In the genomic region with DNA sequence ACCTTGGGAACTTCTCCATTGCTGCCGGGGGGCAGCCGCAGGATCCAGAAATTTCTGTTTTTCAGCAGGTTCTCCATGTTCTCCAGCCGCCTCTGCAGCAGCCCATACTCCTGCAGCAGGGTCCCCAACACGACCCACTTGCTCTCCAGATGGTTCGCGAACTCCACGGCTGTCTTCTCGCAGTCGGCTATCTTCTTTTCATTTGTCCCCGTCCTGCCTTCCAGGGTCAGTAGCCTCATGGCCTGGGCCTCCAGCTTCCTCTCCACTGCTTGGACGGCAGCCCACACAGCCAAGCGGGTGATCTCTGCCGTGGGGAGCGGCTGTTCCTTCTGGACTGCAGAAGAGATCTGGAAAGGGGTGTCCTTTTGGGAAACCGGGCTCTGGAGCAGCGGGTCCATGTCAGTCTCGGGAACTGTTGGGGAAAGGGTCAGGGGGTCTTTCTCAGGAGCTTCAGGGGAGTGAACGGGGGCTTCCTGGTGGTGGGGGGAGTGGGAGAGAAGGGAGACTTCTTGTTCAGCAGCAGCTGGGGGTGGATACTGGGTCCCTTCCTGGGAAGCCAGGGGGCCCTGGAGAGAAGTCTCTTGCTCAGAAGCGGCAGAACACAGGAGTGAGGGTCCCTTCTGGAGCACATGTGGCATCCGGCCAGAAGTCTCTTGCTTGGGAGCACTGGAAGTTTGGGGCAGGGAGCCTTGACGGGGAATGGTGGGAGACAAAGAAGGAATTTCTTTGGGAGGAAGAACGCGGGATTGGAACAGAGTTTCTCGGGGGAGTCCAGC, we compare ENCODE assay signal across 20 cellular contexts. TPM values are rescaled to one million over a fixed set of nuclear protein-coding genes. Genes with fewer than 3 reads are reported as not detected.
A peak's percentile ranks its signal among the peaks of the same experiment; 100 is the strongest.
DNase-seq lines count a peak whose midpoint lies in the region; ATAC-seq and TF ChIP-seq lines count a peak whose summit lies in the region.
"Had no signal": no experiment of that assay in that cellular context is flagged by ENCODE, and none has a peak within 500 bp of the region (broad histone marks: within the 10 kb centered on the region; RNA-seq: fewer than 3 reads in every experiment).

No MANE protein-coding gene starts in this region.

- H3K4me1 ChIP-seq in naive thymus-derived CD4-positive, alpha-beta T cell (ENCODE audit: control insufficient read depth in 2 of 2, insufficient read depth in 2 of 2, low read length in 2 of 2) = peaks cover 4 to 12% of the 10 kb centered on the region in 2 donors

- H3K9me3 ChIP-seq in CD4-positive, alpha-beta T cell (ENCODE audit: control insufficient read depth, low read length) = no peaks in the 10 kb centered on the region
- H3K9me3 ChIP-seq in naive thymus-derived CD4-positive, alpha-beta T cell (ENCODE audit: control insufficient read depth in 2 of 3, low read length in 3 of 3) = no peaks in the 10 kb centered on the region
- H3K9me3 ChIP-seq: MG63 had no signal

- DNase-seq in activated CD8-positive, alpha-beta T cell treated with anti-CD3 and anti-CD28 coated beads, Interleukin-2, amount 10 ng/mL, durations not matched to agents 7 days and 5 days = peak; percentile 16
- DNase-seq in activated CD8-positive, alpha-beta T cell treated with anti-CD3 and anti-CD28 coated beads for 36 hours = no peak
- DNase-seq in CD4-positive, alpha-beta T cell = no peak
- DNase-seq in chondrocyte (ENCODE audit: low spot score) = peak; percentile 58
- DNase-seq in naive thymus-derived CD4-positive, alpha-beta T cell = no peak
- DNase-seq: DMS153, DND-41, GM23248, H7, KG1, MG63, NCI-H1105 treated with DMSO at 0.1 percent for 48 hours, NCI-H146, NCI-H1930, NCI-H2107, NCI-H524 treated with DMSO at 0.1 percent for 48 hours, NCI-H774 had no signal

- H3K4me3 Mint-ChIP-seq in activated CD8-positive, alpha-beta T cell treated with anti-CD3 and anti-CD28 coated beads, Interleukin-2, amount 10 ng/mL, durations not matched to agents 7 days and 5 days = no peak overlapping the region
- no peak overlapping the region for H3K4me3 Mint-ChIP-seq in activated CD8-positive, alpha-beta T cell treated with anti-CD3 and anti-CD28 coated beads for 36 hours
- peak overlapping the region; percentile 35 for H3K4me3 Mint-ChIP-seq in CD4-positive, alpha-beta T cell
- H3K4me3 Mint-ChIP-seq in chondrocyte (ENCODE audit: unreplicated experiment) (no peak overlapping the region), nephron (peak overlapping the region in 2 of 3 experiments; percentile 38 to 52)
- peak overlapping the region in 1 of 10 donors; percentile 41 for H3K4me3 Mint-ChIP-seq in naive thymus-derived CD4-positive, alpha-beta T cell

- H3K9me3 Mint-ChIP-seq in activated CD8-positive, alpha-beta T cell treated with anti-CD3 and anti-CD28 coated beads, Interleukin-2, amount 10 ng/mL, durations not matched to agents 7 days and 5 days (ENCODE audit: insufficient read depth) = no peaks in the 10 kb centered on the region
- no peaks in the 10 kb centered on the region for H3K9me3 Mint-ChIP-seq in activated CD8-positive, alpha-beta T cell treated with anti-CD3 and anti-CD28 coated beads for 36 hours
- no peaks in the 10 kb centered on the region for H3K9me3 Mint-ChIP-seq in CD4-positive, alpha-beta T cell
- H3K9me3 Mint-ChIP-seq in chondrocyte (ENCODE audit: low read depth) (no peaks in the 10 kb centered on the region), nephron (no peaks in the 10 kb centered on the region)
- no peaks in the 10 kb centered on the region for H3K9me3 Mint-ChIP-seq in naive thymus-derived CD4-positive, alpha-beta T cell

- POLR2A ChIA-PET in activated CD8-positive, alpha-beta T cell treated with anti-CD3 and anti-CD28 coated beads, Interleukin-2, amount 10 ng/mL, durations not matched to agents 7 days and 5 days (lab: Charles Lee) = no interaction called here
- POLR2A ChIA-PET in activated CD8-positive, alpha-beta T cell treated with anti-CD3 and anti-CD28 coated beads for 36 hours (lab: Charles Lee) = interaction anchor here (0.6 to 1.5 kb wide), 2 partner anchors 15 to 319 kb away, joined by 3 to 5 read pairs; no protein-coding TSS in a partner anchor
- POLR2A ChIA-PET in CD4-positive, alpha-beta T cell (lab: Charles Lee) = no interaction called here
- POLR2A ChIA-PET in naive thymus-derived CD4-positive, alpha-beta T cell (lab: Charles Lee) = no interaction called here

- CTCF ChIA-PET in activated CD8-positive, alpha-beta T cell treated with anti-CD3 and anti-CD28 coated beads, Interleukin-2, amount 10 ng/mL, durations not matched to agents 7 days and 5 days (lab: Charles Lee) = no interaction called here
- CTCF ChIA-PET in activated CD8-positive, alpha-beta T cell treated with anti-CD3 and anti-CD28 coated beads for 36 hours (lab: Charles Lee) = interaction anchor here (1.2 kb wide), 1 partner anchor 15 kb away, joined by 3 read pairs; no protein-coding TSS in a partner anchor
- CTCF ChIA-PET in CD4-positive, alpha-beta T cell (lab: Charles Lee) = no interaction called here
- CTCF ChIA-PET in naive thymus-derived CD4-positive, alpha-beta T cell (lab: Charles Lee) = no interaction called here

- H3K4me3 ChIP-seq in naive thymus-derived CD4-positive, alpha-beta T cell (ENCODE audit: low read length) = no peak overlapping the region
- H3K4me3 ChIP-seq: GM23248, MG63 had no signal

- no peak for ATAC-seq in activated CD8-positive, alpha-beta T cell treated with anti-CD3 and anti-CD28 coated beads, Interleukin-2, amount 10 ng/mL, durations not matched to agents 7 days and 5 days
- no peak for ATAC-seq in activated CD8-positive, alpha-beta T cell treated with anti-CD3 and anti-CD28 coated beads for 36 hours
- ATAC-seq in CD4-positive, alpha-beta T cell (ENCODE audit: poor library complexity) = no peak
- ATAC-seq in naive thymus-derived CD4-positive, alpha-beta T cell = no peak
- ATAC-seq in GM21723 (IDR thresholded peaks at IDR 0.05; ENCODE audit: unreplicated experiment) (no peak), HG03045 (IDR thresholded peaks at IDR 0.05; ENCODE audit: unreplicated experiment) (no peak)

- H3K27me3 ChIP-seq in CD4-positive, alpha-beta T cell (ENCODE audit: control insufficient read depth, insufficient read depth, low read length) = no peaks in the 10 kb centered on the region
- no peaks in the 10 kb centered on the region for H3K27me3 ChIP-seq in naive thymus-derived CD4-positive, alpha-beta T cell (ENCODE audit: control insufficient read depth in 2 of 2, insufficient read depth in 2 of 2, low read length in 2 of 2)
- H3K27me3 ChIP-seq: MG63 had no signal

- H3K27ac Mint-ChIP-seq in activated CD8-positive, alpha-beta T cell treated with anti-CD3 and anti-CD28 coated beads, Interleukin-2, amount 10 ng/mL, durations not matched to agents 7 days and 5 days = no peak overlapping the region
- no peak overlapping the region for H3K27ac Mint-ChIP-seq in activated CD8-positive, alpha-beta T cell treated with anti-CD3 and anti-CD28 coated beads for 36 hours
- no peak overlapping the region for H3K27ac Mint-ChIP-seq in CD4-positive, alpha-beta T cell
- H3K27ac Mint-ChIP-seq in chondrocyte (ENCODE audit: unreplicated experiment) (no peak overlapping the region), nephron (no peak overlapping the region)
- H3K27ac Mint-ChIP-seq in naive thymus-derived CD4-positive, alpha-beta T cell = no peak overlapping the region

- peaks cover 16% of the 10 kb centered on the region for H3K4me1 Mint-ChIP-seq in activated CD8-positive, alpha-beta T cell treated with anti-CD3 and anti-CD28 coated beads, Interleukin-2, amount 10 ng/mL, durations not matched to agents 7 days and 5 days (ENCODE audit: low read depth)
- peaks cover 14% of the 10 kb centered on the region for H3K4me1 Mint-ChIP-seq in activated CD8-positive, alpha-beta T cell treated with anti-CD3 and anti-CD28 coated beads for 36 hours (ENCODE audit: low read depth)
- H3K4me1 Mint-ChIP-seq in CD4-positive, alpha-beta T cell (ENCODE audit: low read depth) = peaks cover 27% of the 10 kb centered on the region
- H3K4me1 Mint-ChIP-seq in chondrocyte (ENCODE audit: low read depth) = peaks cover 12% of the 10 kb centered on the region
- peaks cover 11% of the 10 kb centered on the region for H3K4me1 Mint-ChIP-seq in nephron
- peaks cover 9 to 40% (median 29%) of the 10 kb centered on the region in 7 donors for H3K4me1 Mint-ChIP-seq in naive thymus-derived CD4-positive, alpha-beta T cell

- TF ChIP-seq CTCF in activated CD8-positive, alpha-beta T cell treated with anti-CD3 and anti-CD28 coated beads for 36 hours (IDR thresholded peaks at IDR 0.05) = no peak
- no peak for TF ChIP-seq CTCF in CD4-positive, alpha-beta T cell (IDR thresholded peaks at IDR 0.05)
- TF ChIP-seq CTCF in chondrocyte (IDR thresholded peaks at IDR 0.05) = no peak
- TF ChIP-seq CTCF in nephron (IDR thresholded peaks at IDR 0.05; ENCODE audit: unreplicated experiment in 3 of 3) = no peak

- H3K27me3 Mint-ChIP-seq in activated CD8-positive, alpha-beta T cell treated with anti-CD3 and anti-CD28 coated beads, Interleukin-2, amount 10 ng/mL, durations not matched to agents 7 days and 5 days (ENCODE audit: low read depth) = no peaks in the 10 kb centered on the region
- no peaks in the 10 kb centered on the region for H3K27me3 Mint-ChIP-seq in activated CD8-positive, alpha-beta T cell treated with anti-CD3 and anti-CD28 coated beads for 36 hours
- no peaks in the 10 kb centered on the region for H3K27me3 Mint-ChIP-seq in CD4-positive, alpha-beta T cell
- H3K27me3 Mint-ChIP-seq in chondrocyte (ENCODE audit: low read depth) = no peaks in the 10 kb centered on the region
- no peaks in the 10 kb centered on the region for H3K27me3 Mint-ChIP-seq in nephron (ENCODE audit: low read depth)
- no peaks in the 10 kb centered on the region for H3K27me3 Mint-ChIP-seq in naive thymus-derived CD4-positive, alpha-beta T cell

- intact Hi-C loops in activated CD8-positive, alpha-beta T cell treated with anti-CD3 and anti-CD28 coated beads for 36 hours (cut with micrococcal nuclease) = no loop called here
- intact Hi-C loops in CD4-positive, alpha-beta T cell (cut with DNase I, micrococcal nuclease) = no loop called here
- intact Hi-C loops in naive thymus-derived CD4-positive, alpha-beta T cell (cut with micrococcal nuclease) = no loop called here

- no peak overlapping the region for H3K27ac ChIP-seq in CD4-positive, alpha-beta T cell (ENCODE audit: low read depth, low read length)
- no peak overlapping the region for H3K27ac ChIP-seq in naive thymus-derived CD4-positive, alpha-beta T cell (ENCODE audit: low read depth, low read length)
- H3K27ac ChIP-seq: GM23248 had no signal

- H3K36me3 Mint-ChIP-seq in activated CD8-positive, alpha-beta T cell treated with anti-CD3 and anti-CD28 coated beads, Interleukin-2, amount 10 ng/mL, durations not matched to agents 7 days and 5 days (ENCODE audit: low read depth) = peaks cover 29% of the 10 kb centered on the region
- H3K36me3 Mint-ChIP-seq in activated CD8-positive, alpha-beta T cell treated with anti-CD3 and anti-CD28 coated beads for 36 hours (ENCODE audit: low read depth) = peaks cover 24% of the 10 kb centered on the region
- H3K36me3 Mint-ChIP-seq in CD4-positive, alpha-beta T cell (ENCODE audit: low read depth) = peaks cover 66% of the 10 kb centered on the region
- H3K36me3 Mint-ChIP-seq in chondrocyte (ENCODE audit: low read depth) (peaks cover 18% of the 10 kb centered on the region), nephron (ENCODE audit: low read depth) (peaks cover 49% of the 10 kb centered on the region)
- H3K36me3 Mint-ChIP-seq in naive thymus-derived CD4-positive, alpha-beta T cell = peaks cover 9 to 33% (median 13%) of the 10 kb centered on the region in 5 donors

- peaks cover 0 to 57% (median 15%) of the 10 kb centered on the region in 3 experiments for H3K36me3 ChIP-seq in naive thymus-derived CD4-positive, alpha-beta T cell (ENCODE audit: control insufficient read depth in 2 of 3, insufficient read depth in 3 of 3, low read length in 3 of 3)

RNA-seq across cellular contexts. Expression of a gene that starts 5.5 kb away (rescaled TPM):
- total RNA-seq in activated CD8-positive, alpha-beta T cell treated with anti-CD3 and anti-CD28 coated beads, Interleukin-2, amount 10 ng/mL, durations not matched to agents 7 days and 5 days = 10 to 100 TPM; 12.9 to 13.1 TPM
- total RNA-seq in activated CD8-positive, alpha-beta T cell treated with anti-CD3 and anti-CD28 coated beads for 36 hours = 10 to 100 TPM; 11.7 to 12.5 TPM
- 10 to 100 TPM; 14.5 to 14.8 TPM for total RNA-seq in CD4-positive, alpha-beta T cell
- 11.7 to 15.2 TPM (median 15.1 TPM) in 3 replicates for total RNA-seq in chondrocyte
- 10 to 100 TPM; 11.2 to 16.1 (median 14.3) TPM for total RNA-seq in naive thymus-derived CD4-positive, alpha-beta T cell
- 1 to 10 TPM in 1 of 2 donors, under 1 TPM in 1; 0.76 to 3.8 TPM for polyA plus RNA-seq in naive thymus-derived CD4-positive, alpha-beta T cell

RNA-seq across cellular contexts. Expression of a gene that starts 42.2 kb away (rescaled TPM):
- total RNA-seq in activated CD8-positive, alpha-beta T cell treated with anti-CD3 and anti-CD28 coated beads, Interleukin-2, amount 10 ng/mL, durations not matched to agents 7 days and 5 days = 10 to 100 TPM; 19.7 to 21.4 TPM
- 10 to 100 TPM; 12.6 to 13.0 TPM for total RNA-seq in activated CD8-positive, alpha-beta T cell treated with anti-CD3 and anti-CD28 coated beads for 36 hours
- 10 to 100 TPM; 28.4 to 30.3 TPM for total RNA-seq in CD4-positive, alpha-beta T cell
- total RNA-seq in chondrocyte = 16.1 to 17.0 TPM (median 16.2 TPM) in 3 replicates
- 10 to 100 TPM; 23.6 to 32.0 (median 24.4) TPM for total RNA-seq in naive thymus-derived CD4-positive, alpha-beta T cell
- polyA plus RNA-seq in naive thymus-derived CD4-positive, alpha-beta T cell = 10 to 100 TPM in 1 of 2 donors, 1 to 10 TPM in 1; 7.6 to 14.9 TPM

Comparison
In these comparisons a context has a peak if more than half of its experiments do, and no peak if none do; other contexts are left out.
1. DNase-seq: peak in activated CD8-positive, alpha-beta T cell treated with anti-CD3 and anti-CD28 coated beads, Interleukin-2, amount 10 ng/mL, durations not matched to agents 7 days and 5 days (single experiment) and chondrocyte (single experiment); none in activated CD8-positive, alpha-beta T cell treated with anti-CD3 and anti-CD28 coated beads for 36 hours (single experiment), CD4-positive, alpha-beta T cell (0 of 10) and naive thymus-derived CD4-positive, alpha-beta T cell (0 of 9).
2. H3K4me3 Mint-ChIP-seq: peak in CD4-positive, alpha-beta T cell (single experiment) and nephron (2 of 3); none in activated CD8-positive, alpha-beta T cell treated with anti-CD3 and anti-CD28 coated beads, Interleukin-2, amount 10 ng/mL, durations not matched to agents 7 days and 5 days (single experiment), activated CD8-positive, alpha-beta T cell treated with anti-CD3 and anti-CD28 coated beads for 36 hours (single experiment) and chondrocyte (single experiment).